Comparison of ENCODE assay signal across 10 cellular contexts in genomic region chr2:181309576-181309975, GRCh38.
DNase-seq lines count a peak whose midpoint lies in the region; ATAC-seq, FAIRE-seq and TF ChIP-seq lines count a peak whose summit lies in the region.
"Had no signal": no experiment of that assay in that cellular context is flagged by ENCODE, and none has a peak within 500 bp of the region (broad histone marks: within the 10 kb centered on the region; RNA-seq: fewer than 3 reads in every experiment).

No MANE protein-coding gene starts in this region.

- H3K79me2 ChIP-seq in DOHH2 (ENCODE audit: control insufficient read depth, low read length) = no peaks in the 10 kb centered on the region

- H3K9me2 ChIP-seq in DOHH2 (replicated peaks; ENCODE audit: control insufficient read depth, low read length) = no peaks in the 10 kb centered on the region

- H3K9me3 ChIP-seq in DOHH2 (ENCODE audit: control insufficient read depth, insufficient read depth, low read length) = no peaks in the 10 kb centered on the region
- no peaks in the 10 kb centered on the region for H3K9me3 ChIP-seq in KOPT-K1 (ENCODE audit: insufficient read depth, low read length, poor library complexity, severe bottlenecking)
- H3K9me3 ChIP-seq: breast epithelium had no signal

- H3K27me3 ChIP-seq in DOHH2 (ENCODE audit: control insufficient read depth, low read length) = no peaks in the 10 kb centered on the region
- H3K27me3 ChIP-seq: breast epithelium had no signal

- in situ Hi-C loops in GM13977 (cut with MboI; ENCODE audit: low pct_unique_long_range_greater_than_20kb, low sequenced_read_pairs, unreplicated experiment) = loop anchor here (10.0 kb wide), 2 partner anchors 145 to 195 kb away; partner anchors contain the start of gene ITGA4

- peaks cover 99% of the 10 kb centered on the region for H3K4me1 ChIP-seq in DOHH2 (ENCODE audit: control insufficient read depth, low read length)
- H3K4me1 ChIP-seq: breast epithelium had no signal

- peaks cover 62% of the 10 kb centered on the region for H3K4me1 Mint-ChIP-seq in activated CD8-positive, alpha-beta T cell treated with anti-CD3 and anti-CD28 coated beads for 36 hours (ENCODE audit: low read depth)
- peaks cover 74 to 77% of the 10 kb centered on the region in 2 donors for H3K4me1 Mint-ChIP-seq in natural killer cell

- POLR2A ChIA-PET in activated CD8-positive, alpha-beta T cell treated with anti-CD3 and anti-CD28 coated beads for 36 hours (lab: Charles Lee) = interaction anchor here (4.6 kb wide), 1 partner anchor 148 kb away, joined by 26 read pairs; the partner anchor contains the start of gene ITGA4

- no peak for FAIRE-seq in HTR-8/SVneo (lab: Jason Lieb, UNC)

- peaks cover 2% of the 10 kb centered on the region for H3K36me3 Mint-ChIP-seq in activated CD8-positive, alpha-beta T cell treated with anti-CD3 and anti-CD28 coated beads for 36 hours (ENCODE audit: low read depth)
- no peaks in the 10 kb centered on the region for H3K36me3 Mint-ChIP-seq in natural killer cell

- CTCF ChIA-PET in activated CD8-positive, alpha-beta T cell treated with anti-CD3 and anti-CD28 coated beads for 36 hours (lab: Charles Lee) = interaction anchor here (0.6 to 3.3 kb wide), 9 partner anchors 9 to 406 kb away, joined by 3 to 20 read pairs (median 4); partner anchors contain the start of gene ITGA4

- no peak for ATAC-seq in activated CD8-positive, alpha-beta T cell treated with anti-CD3 and anti-CD28 coated beads for 36 hours
- ATAC-seq in natural killer cell (no peak), HG03135 (IDR thresholded peaks at IDR 0.05; ENCODE audit: unreplicated experiment) (no peak)

- H3K4me3 Mint-ChIP-seq in activated CD8-positive, alpha-beta T cell treated with anti-CD3 and anti-CD28 coated beads for 36 hours = peak overlapping the region; percentile 72
- H3K4me3 Mint-ChIP-seq in natural killer cell = peak overlapping the region; percentile 94

- no peaks in the 10 kb centered on the region for H3K9me3 Mint-ChIP-seq in activated CD8-positive, alpha-beta T cell treated with anti-CD3 and anti-CD28 coated beads for 36 hours
- H3K9me3 Mint-ChIP-seq in natural killer cell = peaks cover 0 to 3% of the 10 kb centered on the region in 2 donors

- peak overlapping the region; percentile 92 for H3K27ac Mint-ChIP-seq in activated CD8-positive, alpha-beta T cell treated with anti-CD3 and anti-CD28 coated beads for 36 hours
- peak overlapping the region; percentile 94 to 97 for H3K27ac Mint-ChIP-seq in natural killer cell

- H3K4me2 ChIP-seq in DOHH2 (ENCODE audit: low read length) = peak overlapping the region; percentile 80

- no peaks in the 10 kb centered on the region for H4K20me1 ChIP-seq in DOHH2 (ENCODE audit: control insufficient read depth, insufficient read depth, low read depth, low read length)

- no peak for DNase-seq in activated CD8-positive, alpha-beta T cell treated with anti-CD3 and anti-CD28 coated beads for 36 hours
- DNase-seq in natural killer cell (no peak), HTR-8/SVneo (ENCODE audit: insufficient read length, low spot score) (no peak), GM13977 (ENCODE audit: low spot score) (no peak)
- DNase-seq: SHP77; stimulated activated CD4-positive, alpha-beta T cell treated with anti-CD3 and anti-CD28 coated beads, Interleukin-2, amount 100 ng/mL, for 24 hours had no signal

- peak overlapping the region; percentile 67 for H3K4me3 ChIP-seq in DOHH2 (ENCODE audit: low read length)
- H3K4me3 ChIP-seq: breast epithelium had no signal

- TF ChIP-seq CTCF in DOHH2 (IDR thresholded peaks at IDR 0.05; ENCODE audit: low read depth, low read length, poor library complexity, severe bottlenecking) = no peak
- no peak for TF ChIP-seq CTCF in activated CD8-positive, alpha-beta T cell treated with anti-CD3 and anti-CD28 coated beads for 36 hours (IDR thresholded peaks at IDR 0.05)
- TF ChIP-seq CTCF in natural killer cell (IDR thresholded peaks at IDR 0.05) = no peak
- no peak for TF ChIP-seq CTCF in GM13977 (IDR thresholded peaks at IDR 0.05; ENCODE audit: extremely low read depth, insufficient read depth, missing control alignments)

- no peaks in the 10 kb centered on the region for H3K27me3 Mint-ChIP-seq in activated CD8-positive, alpha-beta T cell treated with anti-CD3 and anti-CD28 coated beads for 36 hours
- no peaks in the 10 kb centered on the region for H3K27me3 Mint-ChIP-seq in natural killer cell (ENCODE audit: low read depth in 2 of 2)

- peaks cover 42% of the 10 kb centered on the region for H3F3A ChIP-seq in DOHH2 (ENCODE audit: control insufficient read depth, insufficient read depth)

- intact Hi-C loops in activated CD8-positive, alpha-beta T cell treated with anti-CD3 and anti-CD28 coated beads for 36 hours (cut with micrococcal nuclease) = loop anchor here (5.0 kb wide), 1 partner anchor 202 kb away; no protein-coding TSS in a partner anchor
- intact Hi-C loops in natural killer cell (cut with micrococcal nuclease) = loop anchor here (5.0 kb wide), 4 partner anchors 83 to 187 kb away; no protein-coding TSS in a partner anchor

- H3K27ac ChIP-seq in DOHH2 (ENCODE audit: low read depth, low read length) = peak overlapping the region; percentile 97
- peak overlapping the region; percentile 97 for H3K27ac ChIP-seq in KOPT-K1 (ENCODE audit: low read depth, low read length, poor library complexity, severe bottlenecking)
- H3K27ac ChIP-seq: breast epithelium had no signal

- H3K36me3 ChIP-seq in DOHH2 (ENCODE audit: control insufficient read depth, low read length) (peaks cover 3% of the 10 kb centered on the region; the same call in 1 of the 2 replicates), KOPT-K1 (ENCODE audit: insufficient read depth, low read length) (no peaks in the 10 kb centered on the region)
- H3K36me3 ChIP-seq: breast epithelium had no signal
